In genomic region chr15:100663066-100663465, GRCh38 we compare ENCODE assay signal across 13 cellular contexts.
DNase-seq lines count a peak whose midpoint lies in the region; ATAC-seq, FAIRE-seq and TF ChIP-seq lines count a peak whose summit lies in the region.
"Had no signal": no experiment of that assay in that cellular context is flagged by ENCODE, and none has a peak within 500 bp of the region (broad histone marks: within the 10 kb centered on the region; RNA-seq: fewer than 3 reads in every experiment).

No MANE protein-coding gene starts in this region.

- H3K27ac ChIP-seq in endodermal cell (ENCODE audit: low read depth, low read length) = no peak overlapping the region
- peak overlapping the region; percentile 53 to 67 for H3K27ac ChIP-seq in uterus
- H3K27ac ChIP-seq in small intestine (ENCODE audit: low read depth in 1 of 2, low read length in 1 of 2) = no peak overlapping the region
- H3K27ac ChIP-seq: adrenal gland had no signal

- DNase-seq in activated CD4-positive, alpha-beta T cell treated with anti-CD3 and anti-CD28 coated beads for 48 hours = peak; percentile 7
- no peak for DNase-seq in activated CD4-positive, alpha-beta T cell treated with anti-CD3 and anti-CD28 coated beads for 1 hour
- DNase-seq in NT2/D1 (ENCODE audit: low read depth, low spot score) (peak; percentile 13), endodermal cell (peak; percentile 87), uterus (peak in 1 of 2 donors; percentile 19), small intestine (no peak)
- DNase-seq: activated CD4-positive, alpha-beta T cell treated with anti-CD3 and anti-CD28 coated beads, Interleukin-2, amount 50 U/mL, for 1 hour; heart left ventricle; NCI-H226 had no signal

- no peaks in the 10 kb centered on the region for H3K36me3 Mint-ChIP-seq in endodermal cell (ENCODE audit: low read depth)

- TF ChIP-seq CTCF in endodermal cell (conservative IDR thresholded peaks at IDR 0.05) (peak; percentile 71), uterus (IDR thresholded peaks at IDR 0.05) (peak in 1 of 4 experiments; percentile 20)

- no peak for TF ChIP-seq POLR2A in uterus (IDR thresholded peaks at IDR 0.05)

- no peak overlapping the region for H3K9ac ChIP-seq in NT2/D1 (ENCODE audit: insufficient read length, low read depth)
- H3K9ac ChIP-seq in endodermal cell (ENCODE audit: extremely low read depth, low read length, poor library complexity, severe bottlenecking) = no peak overlapping the region

- H3K36me3 ChIP-seq in NT2/D1 (ENCODE audit: insufficient read depth, insufficient read length, low read length) (no peaks in the 10 kb centered on the region), endodermal cell (ENCODE audit: control insufficient read depth, insufficient read depth, low read length) (no peaks in the 10 kb centered on the region), uterus (no peaks in the 10 kb centered on the region), small intestine (ENCODE audit: control insufficient read depth in 2 of 2, insufficient read depth in 2 of 2, low read length in 2 of 2) (no peaks in the 10 kb centered on the region)
- H3K36me3 ChIP-seq: adrenal gland, heart left ventricle had no signal

- intact Hi-C loops in uterus (cut with DNase I; ENCODE audit: low total_unique reads) = loop anchor here (10.0 kb wide), 1 partner anchor 212 kb away; the partner anchor contains the start of gene ALDH1A3

- ATAC-seq in GM19463 (IDR thresholded peaks at IDR 0.05; ENCODE audit: unreplicated experiment) = no peak
- no peak for ATAC-seq in GM21423 (IDR thresholded peaks at IDR 0.05; ENCODE audit: unreplicated experiment)

- no peak overlapping the region for H3K27ac Mint-ChIP-seq in endodermal cell
- H3K27ac Mint-ChIP-seq: B cell had no signal

- no peaks in the 10 kb centered on the region for H3K9me3 Mint-ChIP-seq in endodermal cell

- H3K4me3 Mint-ChIP-seq in endodermal cell = no peak overlapping the region
- H3K4me3 Mint-ChIP-seq: B cell had no signal

- H3K4me1 ChIP-seq in NT2/D1 (ENCODE audit: insufficient read depth, insufficient read length) (peaks cover 10% of the 10 kb centered on the region), endodermal cell (ENCODE audit: control insufficient read depth, insufficient read depth, low read length) (no peaks in the 10 kb centered on the region), uterus (no peaks in the 10 kb centered on the region), small intestine (ENCODE audit: control insufficient read depth in 2 of 2, insufficient read depth in 1 of 2, low read depth in 1 of 2, low read length in 1 of 2) (no peaks in the 10 kb centered on the region)
- H3K4me1 ChIP-seq: adrenal gland had no signal

- H3K4me1 Mint-ChIP-seq in endodermal cell = peaks cover 9% of the 10 kb centered on the region
- H3K4me1 Mint-ChIP-seq: B cell had no signal

- no peak for FAIRE-seq in small intestine (lab: Jason Lieb, UNC)

- H3K27me3 ChIP-seq in NT2/D1 (ENCODE audit: insufficient read depth, insufficient read length) (no peaks in the 10 kb centered on the region), endodermal cell (ENCODE audit: control insufficient read depth, insufficient read depth, low read length, poor library complexity, severe bottlenecking) (no peaks in the 10 kb centered on the region), uterus (no peaks in the 10 kb centered on the region), small intestine (ENCODE audit: control insufficient read depth in 2 of 2, insufficient read depth in 2 of 2, low read length in 2 of 2) (no peaks in the 10 kb centered on the region)
- H3K27me3 ChIP-seq: adrenal gland had no signal

- peaks cover 4% of the 10 kb centered on the region for H3K27me3 Mint-ChIP-seq in endodermal cell (ENCODE audit: insufficient read depth)

- H3K4me3 ChIP-seq in NT2/D1 (ENCODE audit: insufficient read length, low read depth) = no peak overlapping the region
- no peak overlapping the region for H3K4me3 ChIP-seq in endodermal cell (ENCODE audit: low read length)
- no peak overlapping the region for H3K4me3 ChIP-seq in uterus
- no peak overlapping the region for H3K4me3 ChIP-seq in small intestine (ENCODE audit: low read depth in 1 of 2, low read length in 2 of 2)
- H3K4me3 ChIP-seq: adrenal gland, heart left ventricle had no signal

- WGBS in endodermal cell (ENCODE audit: insufficient coverage in 1 of 2, insufficient read length in 1 of 2), 2 experiments = 59 to 80% methylated on average over 2 to 5 of the region's 6 CpGs
- WGBS in small intestine, 3 donors = 30 to 45% (median 41%) methylated on average over 6 of the region's 6 CpGs

- H3K9me3 ChIP-seq in NT2/D1 (ENCODE audit: insufficient read depth, low read length) (no peaks in the 10 kb centered on the region), endodermal cell (ENCODE audit: control insufficient read depth, low read length) (no peaks in the 10 kb centered on the region), uterus (no peaks in the 10 kb centered on the region), small intestine (ENCODE audit: control insufficient read depth, low read depth) (no peaks in the 10 kb centered on the region)
- H3K9me3 ChIP-seq: adrenal gland, heart left ventricle had no signal

Comparison
In these comparisons a context has a peak if more than half of its experiments do, and no peak if none do; other contexts are left out.
1. DNase-seq: peak in activated CD4-positive, alpha-beta T cell treated with anti-CD3 and anti-CD28 coated beads for 48 hours (single experiment), NT2/D1 (single experiment) and endodermal cell (single experiment); none in activated CD4-positive, alpha-beta T cell treated with anti-CD3 and anti-CD28 coated beads for 1 hour (single experiment) and small intestine (single experiment).
2. H3K27ac ChIP-seq: peak in uterus (2 of 2); none in endodermal cell (single experiment) and small intestine (0 of 2).